In the genomic region with DNA sequence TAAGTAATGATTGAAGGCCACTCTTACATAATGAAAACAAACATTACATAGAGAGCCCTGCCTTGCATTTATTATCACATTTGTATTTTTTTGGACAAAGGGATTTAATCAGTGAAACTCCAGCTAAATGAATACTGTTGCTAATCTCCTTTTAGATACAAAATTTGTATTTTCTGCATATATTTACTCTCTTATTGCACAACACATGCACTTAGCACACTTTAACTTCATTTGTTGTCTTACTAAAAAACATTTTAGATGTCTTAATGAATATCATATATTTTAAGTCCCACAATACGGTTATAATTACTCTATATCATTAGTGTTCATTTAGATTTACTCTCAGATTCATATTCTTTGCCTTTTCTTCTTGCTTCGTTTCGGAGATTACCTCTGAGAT, we compare ENCODE assay signal across 35 cellular contexts.
"Had no signal": no experiment of that assay in that cellular context is flagged by ENCODE, and none has a peak within 500 bp of the region (broad histone marks: within the 10 kb centered on the region; RNA-seq: fewer than 3 reads in every experiment).

No MANE protein-coding gene starts in this region.

- H3K4me1 ChIP-seq: adrenal gland, breast epithelium had no signal

- H3K4me3 ChIP-seq: adrenal gland, body of pancreas, breast epithelium had no signal

- H3K36me3 ChIP-seq: adrenal gland, brain microvascular endothelial cell, breast epithelium had no signal

- H3K27me3 Mint-ChIP-seq: activated B cell treated with CpG ODN at 0.5 μM for 24 hours; activated CD4-positive, alpha-beta memory T cell treated with anti-CD3 and anti-CD28 coated beads for 36 hours; activated CD4-positive, alpha-beta T cell treated with anti-CD3 and anti-CD28 coated beads, Interleukin-2, amount 10 ng/mL, durations not matched to agents 24 days and 14 days; activated CD8-positive, alpha-beta T cell treated with anti-CD3 and anti-CD28 coated beads for 36 hours; activated naive CD8-positive, alpha-beta T cell treated with anti-CD3 and anti-CD28 coated beads for 36 hours; activated T-helper 17 cell treated with anti-CD3 and anti-CD28 coated beads, Interleukin-2, amount 50 U/mL, for 72 hours had no signal

- ATAC-seq: activated CD8-positive, alpha-beta T cell treated with anti-CD3 and anti-CD28 coated beads for 36 hours; activated naive CD4-positive, alpha-beta T cell treated with anti-CD3 and anti-CD28 coated beads, Interleukin-2, amount 50 U/mL, for 72 hours; activated T-cell treated with anti-CD3 and anti-CD28 coated beads, Interleukin-2, amount 50 U/mL, for 4 hours; activated T-cell treated with anti-CD3 and anti-CD28 coated beads, Interleukin-2, amount 50 U/mL, for 72 hours; activated T-helper 17 cell treated with anti-CD3 and anti-CD28 coated beads, Interleukin-2, amount 50 U/mL, for 72 hours; body of pancreas had no signal

- H3K9me3 ChIP-seq: adrenal gland, body of pancreas, breast epithelium had no signal

- H3K4me1 Mint-ChIP-seq: activated B cell treated with CpG ODN at 0.5 μM for 24 hours; activated CD4-positive, alpha-beta T cell treated with anti-CD3 and anti-CD28 coated beads, Interleukin-2, amount 10 ng/mL, durations not matched to agents 24 days and 14 days; activated naive CD8-positive, alpha-beta T cell treated with anti-CD3 and anti-CD28 coated beads for 36 hours; activated T-helper 17 cell treated with anti-CD3 and anti-CD28 coated beads, Interleukin-2, amount 50 U/mL, for 72 hours had no signal

- DNase-seq: activated B cell treated with CpG ODN at 0.5 μM for 24 hours; activated CD4-positive, alpha-beta memory T cell treated with anti-CD3 and anti-CD28 coated beads for 36 hours; activated CD4-positive, alpha-beta T cell treated with anti-CD3 and anti-CD28 coated beads for 4 hours; activated CD4-positive, alpha-beta T cell treated with anti-CD3 and anti-CD28 coated beads, Interleukin-2, amount 10 ng/mL, durations not matched to agents 24 days and 14 days; activated CD4-positive, alpha-beta T cell treated with anti-CD3 and anti-CD28 coated beads, Interleukin-2, amount 50 U/mL, for 1 hour; activated CD4-positive, alpha-beta T cell treated with anti-CD3 and anti-CD28 coated beads, Interleukin-2, amount 50 U/mL, for 4 hours; activated CD4-positive, CD25-positive, alpha-beta regulatory T cell treated with anti-CD3 and anti-CD28 coated beads, Interleukin-2, amount 50 U/mL, for 72 hours; activated CD8-positive, alpha-beta memory T cell treated with anti-CD3 and anti-CD28 coated beads, Interleukin-2, amount 50 U/mL, for 4 hours; activated CD8-positive, alpha-beta T cell treated with anti-CD3 and anti-CD28 coated beads for 36 hours; activated effector memory CD4-positive, alpha-beta T cell treated with anti-CD3 and anti-CD28 coated beads, Interleukin-2, amount 50 U/mL, for 16 hours; activated gamma-delta T cell treated with Interleukin-2 at 50 U/mL for 16 hours; activated naive CD4-positive, alpha-beta T cell; activated naive CD4-positive, alpha-beta T cell treated with anti-CD3 and anti-CD28 coated beads for 36 hours; activated naive CD4-positive, alpha-beta T cell treated with anti-CD3 and anti-CD28 coated beads, Interleukin-2, amount 50 U/mL, for 16 hours; activated naive CD8-positive, alpha-beta T cell treated with anti-CD3 and anti-CD28 coated beads for 36 hours; activated T-cell treated with anti-CD3 and anti-CD28 coated beads for 4 hours; activated T-cell treated with anti-CD3 and anti-CD28 coated beads, Interleukin-2, amount 50 U/mL, for 1 hour; activated T-cell treated with anti-CD3 and anti-CD28 coated beads, Interleukin-2, amount 50 U/mL, for 4 hours; activated T-cell treated with anti-CD3 and anti-CD28 coated beads, Interleukin-2, amount 50 U/mL, for 72 hours; adrenal gland; amniotic stem cell; aorta; body of pancreas; brain microvascular endothelial cell; central memory CD4-positive, alpha-beta T cell; T-helper 2 cell; T-helper 9 cell had no signal

- H3K27ac ChIP-seq: adrenal gland, body of pancreas, brain microvascular endothelial cell, breast epithelium, VCaP had no signal

- H3K27ac Mint-ChIP-seq: activated B cell treated with CpG ODN at 0.5 μM for 24 hours; activated CD4-positive, alpha-beta memory T cell treated with anti-CD3 and anti-CD28 coated beads for 36 hours; activated CD4-positive, alpha-beta T cell treated with anti-CD3 and anti-CD28 coated beads, Interleukin-2, amount 10 ng/mL, durations not matched to agents 24 days and 14 days; activated CD8-positive, alpha-beta T cell treated with anti-CD3 and anti-CD28 coated beads for 36 hours; activated naive CD4-positive, alpha-beta T cell treated with anti-CD3 and anti-CD28 coated beads for 36 hours; activated naive CD4-positive, alpha-beta T cell treated with anti-CD3 and anti-CD28 coated beads, Interleukin-2, amount 50 U/mL, for 72 hours; activated naive CD8-positive, alpha-beta T cell treated with anti-CD3 and anti-CD28 coated beads for 36 hours; activated T-cell treated with anti-CD3 and anti-CD28 coated beads, Interleukin-2, amount 50 U/mL, for 72 hours; activated T-helper 1 cell treated with anti-CD3 and anti-CD28 coated beads, Interleukin-12 subunit alpha, Interleukin-12 subunit beta, Interleukin-2, Interleukin-4 antibody, amounts not matched to agents 30 ng/mL and 10 ng/mL and 1 ng/mL, durations not matched to agents 14 hours and 24 hours and 36 hours; activated T-helper 17 cell treated with anti-CD3 and anti-CD28 coated beads, Interleukin-2, amount 50 U/mL, for 72 hours; T-helper 1 cell treated with Interleukin-12 subunit alpha and Interleukin-12 subunit beta and Interleukin-4 antibody, amounts not matched to agents 30 μg/mL and 1 μg/mL, for 36 hours; T-helper 2 cell treated with Interferon-gamma antibody and Interleukin-4, amounts not matched to agents 5 μg/mL and 100 μg/mL, for 36 hours had no signal

- H3K4me3 Mint-ChIP-seq: activated B cell treated with CpG ODN at 0.5 μM for 24 hours; activated CD4-positive, alpha-beta memory T cell treated with anti-CD3 and anti-CD28 coated beads for 36 hours; activated CD4-positive, alpha-beta T cell treated with anti-CD3 and anti-CD28 coated beads, Interleukin-2, amount 10 ng/mL, durations not matched to agents 24 days and 14 days; activated CD8-positive, alpha-beta T cell treated with anti-CD3 and anti-CD28 coated beads for 36 hours; activated naive CD4-positive, alpha-beta T cell treated with anti-CD3 and anti-CD28 coated beads for 36 hours; activated naive CD8-positive, alpha-beta T cell treated with anti-CD3 and anti-CD28 coated beads for 36 hours; activated T-cell treated with anti-CD3 and anti-CD28 coated beads, Interleukin-2, amount 50 U/mL, for 4 hours; activated T-cell treated with anti-CD3 and anti-CD28 coated beads, Interleukin-2, amount 50 U/mL, for 72 hours; activated T-helper 1 cell treated with anti-CD3 and anti-CD28 coated beads, Interleukin-12 subunit alpha, Interleukin-12 subunit beta, Interleukin-2, Interleukin-4 antibody, amounts not matched to agents 30 ng/mL and 10 ng/mL and 1 ng/mL, durations not matched to agents 14 hours and 24 hours and 36 hours; activated T-helper 17 cell treated with anti-CD3 and anti-CD28 coated beads, Interleukin-2, amount 50 U/mL, for 72 hours; T-helper 1 cell treated with Interleukin-12 subunit alpha and Interleukin-12 subunit beta and Interleukin-4 antibody, amounts not matched to agents 30 μg/mL and 1 μg/mL, for 36 hours; T-helper 2 cell treated with Interferon-gamma antibody and Interleukin-4, amounts not matched to agents 5 μg/mL and 100 μg/mL, for 36 hours had no signal

- FAIRE-seq: astrocyte had no signal

- H3K27me3 ChIP-seq: adrenal gland, body of pancreas, brain microvascular endothelial cell, breast epithelium had no signal

- H3K9me3 Mint-ChIP-seq: activated B cell treated with CpG ODN at 0.5 μM for 24 hours; activated CD4-positive, alpha-beta memory T cell treated with anti-CD3 and anti-CD28 coated beads for 36 hours; activated CD4-positive, alpha-beta T cell treated with anti-CD3 and anti-CD28 coated beads, Interleukin-2, amount 10 ng/mL, durations not matched to agents 24 days and 14 days; activated CD8-positive, alpha-beta T cell treated with anti-CD3 and anti-CD28 coated beads for 36 hours; activated naive CD4-positive, alpha-beta T cell treated with anti-CD3 and anti-CD28 coated beads, Interleukin-2, amount 50 U/mL, for 72 hours; activated naive CD8-positive, alpha-beta T cell treated with anti-CD3 and anti-CD28 coated beads for 36 hours; activated T-cell treated with anti-CD3 and anti-CD28 coated beads, Interleukin-2, amount 50 U/mL, for 4 hours; activated T-helper 1 cell treated with anti-CD3 and anti-CD28 coated beads, Interleukin-12 subunit alpha, Interleukin-12 subunit beta, Interleukin-2, Interleukin-4 antibody, amounts not matched to agents 30 ng/mL and 10 ng/mL and 1 ng/mL, durations not matched to agents 14 hours and 24 hours and 36 hours; activated T-helper 17 cell treated with anti-CD3 and anti-CD28 coated beads, Interleukin-2, amount 50 U/mL, for 72 hours; T-helper 1 cell treated with Interleukin-12 subunit alpha and Interleukin-12 subunit beta and Interleukin-4 antibody, amounts not matched to agents 30 μg/mL and 1 μg/mL, for 36 hours; T-helper 2 cell treated with Interferon-gamma antibody and Interleukin-4, amounts not matched to agents 5 μg/mL and 100 μg/mL, for 36 hours had no signal

- H3K36me3 Mint-ChIP-seq: activated CD4-positive, alpha-beta memory T cell treated with anti-CD3 and anti-CD28 coated beads for 36 hours; activated naive CD4-positive, alpha-beta T cell treated with anti-CD3 and anti-CD28 coated beads, Interleukin-2, amount 50 U/mL, for 72 hours; activated naive CD8-positive, alpha-beta T cell treated with anti-CD3 and anti-CD28 coated beads for 36 hours had no signal
